In the genomic region with DNA sequence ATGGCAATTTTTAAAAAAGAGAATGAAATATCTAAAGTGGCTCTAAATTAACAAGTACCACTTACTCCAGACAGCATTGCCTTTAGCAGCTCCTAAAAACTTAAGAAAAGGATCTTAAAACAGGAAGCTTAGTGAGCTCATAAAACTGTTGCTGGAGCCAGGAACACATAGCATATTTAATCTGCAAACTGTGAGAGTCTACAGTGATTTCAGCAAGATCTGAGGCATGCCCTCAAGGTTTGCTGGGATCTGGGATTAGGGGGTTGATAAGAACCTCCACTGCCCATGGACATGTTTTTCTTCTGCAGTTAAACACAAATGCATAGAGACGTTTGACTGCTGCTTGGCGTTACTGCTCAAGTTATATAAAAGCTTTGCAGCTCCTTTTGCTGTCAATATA, we compare ENCODE assay signal across 19 cellular contexts. TPM values are rescaled to one million over a fixed set of nuclear protein-coding genes. Genes with fewer than 3 reads are reported as not detected.
DNase-seq lines count a peak whose midpoint lies in the region; TF ChIP-seq lines count a peak whose summit lies in the region.
"Had no signal": no experiment of that assay in that cellular context is flagged by ENCODE, and none has a peak within 500 bp of the region (broad histone marks: within the 10 kb centered on the region; RNA-seq: fewer than 3 reads in every experiment).

No MANE protein-coding gene starts in this region.

- DNase-seq in AG20443 (ENCODE audit: low spot score) (peak; percentile 16), NCI-H226 (peak; percentile 70), endodermal cell (no peak), immature natural killer cell (no peak), NCI-H2029 (lab: John Stamatoyannopoulos, UW) (no peak), anterior cingulate cortex (lab: John Stamatoyannopoulos, UW) (no peak), NCI-H2227 treated with DMSO at 0.1 percent for 48 hours (lab: John Stamatoyannopoulos, UW) (no peak)
- DNase-seq: activated CD4-positive, CD25-positive, alpha-beta regulatory T cell treated with anti-CD3 and anti-CD28 coated beads, Interleukin-2, amount 50 U/mL, for 72 hours; activated CD8-positive, alpha-beta memory T cell treated with anti-CD3 and anti-CD28 coated beads, Interleukin-2, amount 50 U/mL, for 48 hours; activated naive CD4-positive, alpha-beta T cell treated with anti-CD3 and anti-CD28 coated beads, Interleukin-2, amount 50 U/mL, for 16 hours; DMS 273 treated with DMSO at 0.1 percent for 48 hours; Kasumi-1; left ventricle myocardium inferior; naive thymus-derived CD8-positive, alpha-beta T cell; NCI-H1694 treated with DMSO at 0.1 percent for 48 hours; NCI-H526; stimulated activated naive B cell treated with anti-CD40 and anti-IgM and Interleukin-4, amounts not matched to agents 10 μg/mL and 1 μg/mL and 100 μg/mL, for 72 hours; T-helper 1 cell had no signal

- no peaks in the 10 kb centered on the region for H3K9me3 ChIP-seq in endodermal cell (ENCODE audit: control insufficient read depth, low read length)
- H3K9me3 ChIP-seq: left ventricle myocardium inferior had no signal

- no peaks in the 10 kb centered on the region for H3K36me3 ChIP-seq in endodermal cell (ENCODE audit: control insufficient read depth, insufficient read depth, low read length)
- H3K36me3 ChIP-seq: left ventricle myocardium inferior had no signal

- H3K27ac ChIP-seq in endodermal cell (ENCODE audit: low read depth, low read length), result no peak overlapping the region
- H3K27ac ChIP-seq: left ventricle myocardium inferior had no signal

- peak overlapping the region; percentile 86 for H3K4me3 ChIP-seq in endodermal cell (ENCODE audit: low read length)
- H3K4me3 ChIP-seq: left ventricle myocardium inferior had no signal

- no peak overlapping the region for H3K9ac ChIP-seq in endodermal cell (ENCODE audit: extremely low read depth, low read length, poor library complexity, severe bottlenecking)

- no peak overlapping the region for H3K4me3 Mint-ChIP-seq in endodermal cell
- peak overlapping the region; percentile 79 to 96 (median 96) for H3K4me3 Mint-ChIP-seq in nephron
- no peak overlapping the region for H3K4me3 Mint-ChIP-seq in immature natural killer cell
- H3K4me3 Mint-ChIP-seq: naive thymus-derived CD8-positive, alpha-beta T cell; stimulated activated naive B cell treated with anti-CD40 and anti-IgM and Interleukin-4, amounts not matched to agents 10 μg/mL and 1 μg/mL and 100 μg/mL, for 72 hours had no signal

- peaks cover 82% of the 10 kb centered on the region for H3K27me3 Mint-ChIP-seq in endodermal cell (ENCODE audit: insufficient read depth)
- H3K27me3 Mint-ChIP-seq in nephron (ENCODE audit: low read depth), result no peaks in the 10 kb centered on the region
- peaks cover 16 to 33% (median 20%) of the 10 kb centered on the region in 3 donors for H3K27me3 Mint-ChIP-seq in immature natural killer cell (ENCODE audit: low read depth in 3 of 3)

- H3K36me3 Mint-ChIP-seq in endodermal cell (ENCODE audit: low read depth), result no peaks in the 10 kb centered on the region
- H3K36me3 Mint-ChIP-seq in nephron (ENCODE audit: low read depth), result peaks cover 6% of the 10 kb centered on the region
- no peaks in the 10 kb centered on the region for H3K36me3 Mint-ChIP-seq in immature natural killer cell
- H3K36me3 Mint-ChIP-seq: naive thymus-derived CD8-positive, alpha-beta T cell had no signal

- no peaks in the 10 kb centered on the region for H3K9me3 Mint-ChIP-seq in endodermal cell
- no peaks in the 10 kb centered on the region for H3K9me3 Mint-ChIP-seq in nephron
- no peaks in the 10 kb centered on the region for H3K9me3 Mint-ChIP-seq in immature natural killer cell
- H3K9me3 Mint-ChIP-seq: stimulated activated naive B cell treated with anti-CD40 and anti-IgM and Interleukin-4, amounts not matched to agents 10 μg/mL and 1 μg/mL and 100 μg/mL, for 72 hours had no signal

- peaks cover 9% of the 10 kb centered on the region for H3K4me1 ChIP-seq in endodermal cell (ENCODE audit: control insufficient read depth, insufficient read depth, low read length)

- WGBS in endodermal cell (ENCODE audit: insufficient coverage in 1 of 2, insufficient read length in 1 of 2), 2 experiments, result 41 to 48% methylated on average over 2 of the region's 2 CpGs

- peaks cover 35% of the 10 kb centered on the region for H3K27me3 ChIP-seq in endodermal cell (ENCODE audit: control insufficient read depth, insufficient read depth, low read length, poor library complexity, severe bottlenecking)

- TF ChIP-seq CTCF in endodermal cell (conservative IDR thresholded peaks at IDR 0.05) (no peak), nephron (IDR thresholded peaks at IDR 0.05; ENCODE audit: unreplicated experiment in 3 of 3) (no peak)

- H3K4me1 Mint-ChIP-seq in endodermal cell (peaks cover 15% of the 10 kb centered on the region), nephron (peaks cover 74% of the 10 kb centered on the region), immature natural killer cell (peaks cover 14 to 15% of the 10 kb centered on the region in 2 donors)

- H3K27ac Mint-ChIP-seq in endodermal cell (no peak overlapping the region), nephron (peak overlapping the region; percentile 71 to 83 (median 79)), immature natural killer cell (no peak overlapping the region)
- H3K27ac Mint-ChIP-seq: naive thymus-derived CD8-positive, alpha-beta T cell; stimulated activated naive B cell treated with anti-CD40 and anti-IgM and Interleukin-4, amounts not matched to agents 10 μg/mL and 1 μg/mL and 100 μg/mL, for 72 hours had no signal

RNA-seq across cellular contexts. Expression of a gene that starts 3.8 kb away (rescaled TPM):
- total RNA-seq in endodermal cell, result 10 to 100 TPM in 1 of 2 donors, 1 to 10 TPM in 1; 2.7 to 10.2 TPM
- 54.9 TPM for polyA plus RNA-seq in endodermal cell (2013, experiment 1 of 2)
- 52.9 TPM for polyA plus RNA-seq in endodermal cell (2013, experiment 2 of 2)
- 1 to 10 TPM in 1 of 3 donors, under 1 TPM in 1, not detected in 1; 0.63 to 1.6 TPM for polyA plus RNA-seq in immature natural killer cell
- total RNA-seq: naive thymus-derived CD8-positive, alpha-beta T cell had no signal
- polyA plus RNA-seq: naive thymus-derived CD8-positive, alpha-beta T cell had no signal

Comparison
In these comparisons a context has a peak if more than half of its experiments do, and no peak if none do; other contexts are left out.
1. DNase-seq: peak in AG20443 (single experiment) and NCI-H226 (single experiment); none in endodermal cell (single experiment), immature natural killer cell (0 of 3), NCI-H2029 (single experiment), anterior cingulate cortex (0 of 58) and NCI-H2227 treated with DMSO at 0.1 percent for 48 hours (single experiment).
2. H3K27ac Mint-ChIP-seq: peak in nephron (3 of 3); none in endodermal cell (single experiment) and immature natural killer cell (0 of 6).
3. H3K4me3 Mint-ChIP-seq: peak in nephron (3 of 3); none in endodermal cell (single experiment) and immature natural killer cell (0 of 5).